15 cellular contexts compared by ENCODE assay signal in genomic region chr1:12320516-12320915, GRCh38.
"Had no signal": no experiment of that assay in that cellular context is flagged by ENCODE, and none has a peak within 500 bp of the region (broad histone marks: within the 10 kb centered on the region; RNA-seq: fewer than 3 reads in every experiment).

No MANE protein-coding gene starts in this region.

- H3K27me3 Mint-ChIP-seq: dendritic cell treated with granulocyte-macrophage colony-stimulating factor and Interleukin-4, amounts not matched to agents 40 ng/mL and 50 ng/mL, for 4 days; naive thymus-derived CD8-positive, alpha-beta T cell had no signal

- H3K4me3 Mint-ChIP-seq: dendritic cell treated with granulocyte-macrophage colony-stimulating factor and Interleukin-4, amounts not matched to agents 40 ng/mL and 50 ng/mL, for 4 days; neural crest cell had no signal

- H3K27ac ChIP-seq: gastrocnemius medialis, hepatocyte, uterus had no signal

- H3K4me3 ChIP-seq: gastrocnemius medialis, hepatocyte, mucosa of descending colon, upper lobe of left lung, uterus had no signal

- H3K27me3 ChIP-seq: gastrocnemius medialis, hepatocyte, upper lobe of left lung, uterus had no signal

- H3K27ac Mint-ChIP-seq: dendritic cell treated with granulocyte-macrophage colony-stimulating factor and Interleukin-4, amounts not matched to agents 40 ng/mL and 50 ng/mL, for 4 days had no signal

- DNase-seq: cerebellar nuclear complex; gastrocnemius medialis; kidney glomerular epithelial cell; mammary epithelial cell; mucosa of descending colon; naive thymus-derived CD8-positive, alpha-beta T cell; right cardiac atrium; small intestine; stimulated activated CD4-positive, alpha-beta T cell treated with anti-CD3 and anti-CD28 coated beads, Interleukin-12 subunit alpha, Interleukin-12 subunit beta, amount 100 ng/mL, for 4 hours; stimulated activated naive CD4-positive, alpha-beta T cell treated with Interleukin-2 at 50 U/mL for 16 hours; upper lobe of left lung; uterus had no signal

- H3K9me3 Mint-ChIP-seq: dendritic cell treated with granulocyte-macrophage colony-stimulating factor and Interleukin-4, amounts not matched to agents 40 ng/mL and 50 ng/mL, for 4 days; naive thymus-derived CD8-positive, alpha-beta T cell; neural crest cell had no signal

- H3K36me3 ChIP-seq: uterus had no signal

- H3K9me3 ChIP-seq: gastrocnemius medialis, mucosa of descending colon, upper lobe of left lung, uterus had no signal

- ATAC-seq: gastrocnemius medialis; mucosa of descending colon; naive thymus-derived CD8-positive, alpha-beta T cell; right cardiac atrium had no signal

- H3K4me1 ChIP-seq: gastrocnemius medialis, upper lobe of left lung, uterus had no signal
